Comparison of ENCODE assay signal across 28 cellular contexts in genomic region chr18:11183621-11184020, GRCh38.
"Had no signal": no experiment of that assay in that cellular context is flagged by ENCODE, and none has a peak within 500 bp of the region (broad histone marks: within the 10 kb centered on the region; RNA-seq: fewer than 3 reads in every experiment).

No MANE protein-coding gene starts in this region.

- H3K36me3 Mint-ChIP-seq: memory B cell; mesothelial cell of epicardium; naive B cell; neural progenitor cell; stimulated activated effector memory CD8-positive, alpha-beta T cell treated with anti-CD3 and anti-CD28 coated beads, Interleukin-12 subunit alpha, Interleukin-12 subunit beta, amount 100 ng/mL, for 72 hours had no signal

- H3K4me1 Mint-ChIP-seq: endodermal cell; memory B cell; mesothelial cell of epicardium; naive B cell; nephron; neural progenitor cell; stimulated activated effector memory CD8-positive, alpha-beta T cell treated with anti-CD3 and anti-CD28 coated beads, Interleukin-12 subunit alpha, Interleukin-12 subunit beta, amount 100 ng/mL, for 72 hours had no signal

- H3K27ac Mint-ChIP-seq: dendritic cell treated with granulocyte-macrophage colony-stimulating factor and Interleukin-4, amounts not matched to agents 40 ng/mL and 50 ng/mL, for 4 days; endodermal cell; memory B cell; mesothelial cell of epicardium; naive B cell; nephron; neural progenitor cell; stimulated activated effector memory CD8-positive, alpha-beta T cell treated with anti-CD3 and anti-CD28 coated beads, Interleukin-12 subunit alpha, Interleukin-12 subunit beta, amount 100 ng/mL, for 72 hours had no signal

- ATAC-seq: gastrocnemius medialis; left lobe of liver; mucosa of descending colon; sciatic nerve; stimulated activated effector memory CD8-positive, alpha-beta T cell treated with anti-CD3 and anti-CD28 coated beads, Interleukin-12 subunit alpha, Interleukin-12 subunit beta, amount 100 ng/mL, for 72 hours; stimulated activated naive CD8-positive, alpha-beta T cell treated with anti-CD3 and anti-CD28 coated beads, Interleukin-15, Interleukin-2, amounts not matched to agents 100 U/mL and 50 U/mL, for 24 hours; upper lobe of right lung had no signal

- H2AFZ ChIP-seq: neural progenitor cell had no signal

- H3K9me3 Mint-ChIP-seq: dendritic cell treated with granulocyte-macrophage colony-stimulating factor and Interleukin-4, amounts not matched to agents 40 ng/mL and 50 ng/mL, for 4 days; endodermal cell; mesothelial cell of epicardium; nephron; neural progenitor cell had no signal

- H3K4me3 ChIP-seq: colonic mucosa, esophagus muscularis mucosa, gastrocnemius medialis, lung, mucosa of descending colon, neural progenitor cell, prostate gland, right atrium auricular region, thoracic aorta, transverse colon, upper lobe of right lung, uterus had no signal

- H3K4me3 Mint-ChIP-seq: dendritic cell treated with granulocyte-macrophage colony-stimulating factor and Interleukin-4, amounts not matched to agents 40 ng/mL and 50 ng/mL, for 4 days; endodermal cell; memory B cell; mesothelial cell of epicardium; naive B cell; nephron; neural progenitor cell; stimulated activated effector memory CD8-positive, alpha-beta T cell treated with anti-CD3 and anti-CD28 coated beads, Interleukin-12 subunit alpha, Interleukin-12 subunit beta, amount 100 ng/mL, for 72 hours had no signal

- H3K27ac ChIP-seq: colonic mucosa, esophagus muscularis mucosa, gastrocnemius medialis, neural progenitor cell, prostate gland, right atrium auricular region, thoracic aorta, transverse colon, upper lobe of right lung, uterus had no signal

- H3K36me3 ChIP-seq: colonic mucosa, esophagus muscularis mucosa, gastrocnemius medialis, neural progenitor cell, prostate gland, right atrium auricular region, thoracic aorta, transverse colon, upper lobe of right lung, uterus had no signal

- H3K4me1 ChIP-seq: colonic mucosa, esophagus muscularis mucosa, neural progenitor cell, prostate gland, transverse colon, upper lobe of right lung, uterus had no signal

- H3K4me2 ChIP-seq: neural progenitor cell had no signal

- H3K27me3 ChIP-seq: colonic mucosa, esophagus muscularis mucosa, gastrocnemius medialis, neural progenitor cell, right atrium auricular region, transverse colon, upper lobe of right lung, uterus had no signal

- H3K9me3 ChIP-seq: colonic mucosa, esophagus muscularis mucosa, gastrocnemius medialis, mucosa of descending colon, prostate gland, right atrium auricular region, thoracic aorta, transverse colon, upper lobe of right lung, uterus had no signal

- DNase-seq: colonic mucosa; effector CD8-positive, alpha-beta T cell; endodermal cell; foreskin fibroblast; gastrocnemius medialis; head of caudate nucleus; kidney; mucosa of descending colon; naive B cell; stimulated activated CD4-positive, alpha-beta T cell treated with anti-CD3 and anti-CD28 coated beads, Interleukin-2, amount 100 ng/mL, for 24 hours; stimulated activated CD4-positive, alpha-beta T cell treated with anti-CD3 and anti-CD28 coated beads, Interleukin-4, amount 100 ng/mL, for 24 hours; stimulated activated naive CD8-positive, alpha-beta T cell treated with anti-CD3 and anti-CD28 coated beads, Interleukin-15, Interleukin-2, amounts not matched to agents 100 U/mL and 50 U/mL, for 24 hours; transverse colon; upper lobe of right lung; uterus had no signal

- H3K27me3 Mint-ChIP-seq: dendritic cell treated with granulocyte-macrophage colony-stimulating factor and Interleukin-4, amounts not matched to agents 40 ng/mL and 50 ng/mL, for 4 days; memory B cell; naive B cell had no signal
